In the genomic region with DNA sequence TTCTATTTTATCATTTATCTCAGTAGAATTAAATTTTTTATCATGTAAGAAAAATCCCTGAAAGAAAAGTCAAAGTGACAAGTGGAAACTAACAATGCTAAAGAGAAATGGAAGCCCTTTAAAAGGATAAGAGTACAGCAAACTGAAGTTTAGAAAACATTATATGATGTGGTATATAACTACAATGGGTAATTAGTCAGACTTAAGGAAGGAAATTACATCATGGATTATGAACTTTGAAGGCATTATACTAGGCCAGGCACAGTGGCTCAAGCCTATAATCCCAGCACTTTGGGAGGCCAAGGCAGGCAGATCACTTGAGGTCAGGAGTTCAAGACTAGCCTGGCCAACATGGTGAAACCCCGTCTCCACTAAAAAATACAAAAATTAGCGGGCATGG, we compare ENCODE assay signal across 7 cellular contexts. TPM values are rescaled to one million over a fixed set of nuclear protein-coding genes. Genes with fewer than 3 reads are reported as not detected.
A peak's percentile ranks its signal among the peaks of the same experiment; 100 is the strongest.
DNase-seq lines count a peak whose midpoint lies in the region; ATAC-seq lines count a peak whose summit lies in the region.
"Not testable (repeated sequence)": the region's sequence is repeated elsewhere in the genome, so short reads cannot be mapped to it uniquely, and the experiment has no call there.

No MANE protein-coding gene starts in this region.

- not testable (repeated sequence) for H3K4me2 ChIP-seq in GM23248 (ENCODE audit: unreplicated experiment)

- peaks cover 33 to 52% (median 42%) of the 10 kb centered on the region in 4 donors for H3K4me1 Mint-ChIP-seq in CD4-positive, CD25-positive, alpha-beta regulatory T cell
- peaks cover 29% of the 10 kb centered on the region for H3K4me1 Mint-ChIP-seq in activated CD4-positive, alpha-beta memory T cell treated with anti-CD3 and anti-CD28 coated beads for 36 hours (ENCODE audit: low read depth)
- peaks cover 30% of the 10 kb centered on the region for H3K4me1 Mint-ChIP-seq in activated naive CD8-positive, alpha-beta T cell treated with anti-CD3 and anti-CD28 coated beads for 36 hours
- H3K4me1 Mint-ChIP-seq in natural killer cell treated with Interleukin-12 subunit alpha and Interleukin-12 subunit beta and Interleukin-15 and Interleukin-18, amount 100 ng/mL, for 72 hours (ENCODE audit: low read depth in 2 of 2): peaks cover 21 to 35% of the 10 kb centered on the region in 2 donors

- not testable (repeated sequence) for H3K9ac ChIP-seq in GM23248

- peaks cover 35% of the 10 kb centered on the region for H3K79me2 ChIP-seq in GM23248 (ENCODE audit: insufficient read depth)

- H2AFZ ChIP-seq in GM23248: not testable (repeated sequence)

- H3K4me3 Mint-ChIP-seq in CD4-positive, CD25-positive, alpha-beta regulatory T cell; activated CD4-positive, alpha-beta memory T cell treated with anti-CD3 and anti-CD28 coated beads for 36 hours; activated naive CD8-positive, alpha-beta T cell treated with anti-CD3 and anti-CD28 coated beads for 36 hours; natural killer cell treated with Interleukin-12 subunit alpha and Interleukin-12 subunit beta and Interleukin-15 and Interleukin-18, amount 100 ng/mL, for 72 hours: not testable (repeated sequence)

- H3K27ac Mint-ChIP-seq in CD4-positive, CD25-positive, alpha-beta regulatory T cell: peak overlapping the region in 2 of 3 donors; percentile 10 to 84
- peak overlapping the region; percentile 6 for H3K27ac Mint-ChIP-seq in activated CD4-positive, alpha-beta memory T cell treated with anti-CD3 and anti-CD28 coated beads for 36 hours
- H3K27ac Mint-ChIP-seq in activated naive CD8-positive, alpha-beta T cell treated with anti-CD3 and anti-CD28 coated beads for 36 hours: peak overlapping the region; percentile 54
- peak overlapping the region; percentile 50 to 77 for H3K27ac Mint-ChIP-seq in natural killer cell treated with Interleukin-12 subunit alpha and Interleukin-12 subunit beta and Interleukin-15 and Interleukin-18, amount 100 ng/mL, for 72 hours

- not testable (repeated sequence) for DNase-seq in CD4-positive, CD25-positive, alpha-beta regulatory T cell; activated CD4-positive, alpha-beta memory T cell treated with anti-CD3 and anti-CD28 coated beads for 36 hours; activated naive CD8-positive, alpha-beta T cell treated with anti-CD3 and anti-CD28 coated beads for 36 hours; epithelial cell of prostate (ENCODE audit: low read depth, low spot score); natural killer cell treated with Interleukin-12 subunit alpha and Interleukin-12 subunit beta and Interleukin-15 and Interleukin-18, amount 100 ng/mL, for 72 hours (ENCODE audit: low spot score)
- DNase-seq in GM23248: peak; percentile 26
- peak; percentile 18 for DNase-seq in NOMO-1 treated with DMSO at 0.1 percent for 48 hours (lab: John Stamatoyannopoulos, UW; ENCODE audit: unreplicated experiment)

- CTCF ChIA-PET in activated CD4-positive, alpha-beta memory T cell treated with anti-CD3 and anti-CD28 coated beads for 36 hours (lab: Charles Lee): not testable (repeated sequence)

- not testable (repeated sequence) for H3K9me3 Mint-ChIP-seq in CD4-positive, CD25-positive, alpha-beta regulatory T cell; activated CD4-positive, alpha-beta memory T cell treated with anti-CD3 and anti-CD28 coated beads for 36 hours; activated naive CD8-positive, alpha-beta T cell treated with anti-CD3 and anti-CD28 coated beads for 36 hours; natural killer cell treated with Interleukin-12 subunit alpha and Interleukin-12 subunit beta and Interleukin-15 and Interleukin-18, amount 100 ng/mL, for 72 hours

- peaks cover 10% of the 10 kb centered on the region for H3K36me3 Mint-ChIP-seq in CD4-positive, CD25-positive, alpha-beta regulatory T cell
- not testable (repeated sequence) for H3K36me3 Mint-ChIP-seq in activated CD4-positive, alpha-beta memory T cell treated with anti-CD3 and anti-CD28 coated beads for 36 hours; activated naive CD8-positive, alpha-beta T cell treated with anti-CD3 and anti-CD28 coated beads for 36 hours; natural killer cell treated with Interleukin-12 subunit alpha and Interleukin-12 subunit beta and Interleukin-15 and Interleukin-18, amount 100 ng/mL, for 72 hours

- 97 to 100% methylated on average over 2 of the region's 2 CpGs for WGBS in GM23248 (ENCODE audit: low coverage in 1 of 2, low lambda C conversion rate in 2 of 2, missing lambda C conversion rate in 2 of 2), 2 experiments

- peaks cover 16% of the 10 kb centered on the region for H3K4me1 ChIP-seq in CD4-positive, CD25-positive, alpha-beta regulatory T cell (ENCODE audit: control insufficient read depth, insufficient read depth, low read length, poor library complexity, severe bottlenecking)
- H3K4me1 ChIP-seq in GM23248 (ENCODE audit: insufficient read depth): not testable (repeated sequence)

- H3K27me3 Mint-ChIP-seq in CD4-positive, CD25-positive, alpha-beta regulatory T cell; activated CD4-positive, alpha-beta memory T cell treated with anti-CD3 and anti-CD28 coated beads for 36 hours; activated naive CD8-positive, alpha-beta T cell treated with anti-CD3 and anti-CD28 coated beads for 36 hours; natural killer cell treated with Interleukin-12 subunit alpha and Interleukin-12 subunit beta and Interleukin-15 and Interleukin-18, amount 100 ng/mL, for 72 hours: not testable (repeated sequence)

- not testable (repeated sequence) for H3K9me2 ChIP-seq in GM23248 (ENCODE audit: insufficient read depth)

- in situ Hi-C loops in GM23248 (cut with MboI): loop anchor here (10.0 kb wide), 1 partner anchor 159 kb away; no protein-coding TSS in a partner anchor

- POLR2A ChIA-PET in activated CD4-positive, alpha-beta memory T cell treated with anti-CD3 and anti-CD28 coated beads for 36 hours (lab: Charles Lee): not testable (repeated sequence)

- H4K20me1 ChIP-seq in GM23248 (ENCODE audit: insufficient read depth): not testable (repeated sequence)

- not testable (repeated sequence) for H3F3A ChIP-seq in GM23248 (ENCODE audit: insufficient read depth)

- H3K27me3 ChIP-seq in CD4-positive, CD25-positive, alpha-beta regulatory T cell (ENCODE audit: control insufficient read depth, insufficient read depth, low read length); GM23248 (replicated peaks; ENCODE audit: insufficient read depth): not testable (repeated sequence)

- intact Hi-C loops in activated CD4-positive, alpha-beta memory T cell treated with anti-CD3 and anti-CD28 coated beads for 36 hours (cut with micrococcal nuclease): loop anchor here (5.0 kb wide), 1 partner anchor 161 kb away; no protein-coding TSS in a partner anchor

- H3K9me3 ChIP-seq in CD4-positive, CD25-positive, alpha-beta regulatory T cell (ENCODE audit: control insufficient read depth in 2 of 2, low read length in 2 of 2); GM23248 (ENCODE audit: low read depth): not testable (repeated sequence)

- H3K36me3 ChIP-seq in CD4-positive, CD25-positive, alpha-beta regulatory T cell (ENCODE audit: control insufficient read depth, insufficient read depth, low read length); GM23248 (ENCODE audit: low read depth): not testable (repeated sequence)

- not testable (repeated sequence) for H3K4me3 ChIP-seq in CD4-positive, CD25-positive, alpha-beta regulatory T cell (ENCODE audit: low read depth, low read length); GM23248

- peak overlapping the region; percentile 5 for H3K27ac ChIP-seq in CD4-positive, CD25-positive, alpha-beta regulatory T cell (ENCODE audit: insufficient read depth, low read length, poor library complexity, severe bottlenecking)
- not testable (repeated sequence) for H3K27ac ChIP-seq in GM23248
- H3K27ac ChIP-seq in epithelial cell of prostate: peak overlapping the region; percentile 5

- ATAC-seq in CD4-positive, CD25-positive, alpha-beta regulatory T cell (ENCODE audit: low read depth in 2 of 2); natural killer cell treated with Interleukin-12 subunit alpha and Interleukin-12 subunit beta and Interleukin-15 and Interleukin-18, amount 100 ng/mL, for 72 hours: not testable (repeated sequence)

RNA-seq across cellular contexts. Expression of a gene that starts 47.0 kb away (rescaled TPM):
- total RNA-seq in CD4-positive, CD25-positive, alpha-beta regulatory T cell: 67.3 TPM
- 10 to 100 TPM; 30.1 to 42.4 (median 35.3) TPM for polyA plus RNA-seq in CD4-positive, CD25-positive, alpha-beta regulatory T cell
- 34.1 and 43.4 TPM in 2 replicates for total RNA-seq in GM23248 (2014; rRNA removed; shearing (Covaris generic))
- 51.5 and 57.9 TPM in 2 replicates for polyA plus RNA-seq in GM23248 (2016; fragmentation: Nextera tagmentation; extraction: Ambion mirVana)
- total RNA-seq in activated CD4-positive, alpha-beta memory T cell treated with anti-CD3 and anti-CD28 coated beads for 36 hours: 10 to 100 TPM; 55.3 to 55.4 TPM
- 10 to 100 TPM; 69.0 TPM for total RNA-seq in activated naive CD8-positive, alpha-beta T cell treated with anti-CD3 and anti-CD28 coated beads for 36 hours
- total RNA-seq in natural killer cell treated with Interleukin-12 subunit alpha and Interleukin-12 subunit beta and Interleukin-15 and Interleukin-18, amount 100 ng/mL, for 72 hours: 100 to 1,000 TPM in 1 of 2 donors, 10 to 100 TPM in 1; 75.4 to 117 TPM

Comparison
In these comparisons a context has a peak if more than half of its experiments do, and no peak if none do; other contexts are left out.
1. H3K27ac Mint-ChIP-seq: peak in every context shown above with its lines; median percentile 64 in natural killer cell treated with Interleukin-12 subunit alpha and Interleukin-12 subunit beta and Interleukin-15 and Interleukin-18, amount 100 ng/mL, for 72 hours; 54 in activated naive CD8-positive, alpha-beta T cell treated with anti-CD3 and anti-CD28 coated beads for 36 hours; 47 in CD4-positive, CD25-positive, alpha-beta regulatory T cell; 6 in activated CD4-positive, alpha-beta memory T cell treated with anti-CD3 and anti-CD28 coated beads for 36 hours.